1 cellular context compared by ENCODE assay signal in the genomic region with DNA sequence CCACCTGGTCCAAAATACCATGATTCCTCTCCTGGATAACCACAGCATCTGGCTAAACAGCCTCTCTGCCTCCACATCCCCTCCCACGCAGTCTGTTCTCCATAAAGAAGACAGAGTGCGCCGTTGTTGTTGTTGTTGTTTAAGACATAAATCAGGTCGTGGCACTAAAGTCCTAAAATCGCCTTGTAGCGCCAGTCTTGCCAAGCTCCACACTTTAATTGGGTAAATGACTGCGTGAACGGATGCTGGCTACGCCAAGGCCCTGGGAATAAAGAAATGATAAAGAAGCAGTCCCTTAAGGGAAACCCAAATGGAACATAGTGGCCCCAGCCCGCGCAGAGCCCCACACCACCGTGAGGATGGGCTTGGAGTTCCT.
TF ChIP-seq lines count a peak whose summit lies in the region.

No MANE protein-coding gene starts in this region.

TF ChIP-seq in A549, 52 proteins besides CTCF, POLR2A, EP300 and RAD21 (continued from another document):
- TF ChIP-seq, protein P1, sequence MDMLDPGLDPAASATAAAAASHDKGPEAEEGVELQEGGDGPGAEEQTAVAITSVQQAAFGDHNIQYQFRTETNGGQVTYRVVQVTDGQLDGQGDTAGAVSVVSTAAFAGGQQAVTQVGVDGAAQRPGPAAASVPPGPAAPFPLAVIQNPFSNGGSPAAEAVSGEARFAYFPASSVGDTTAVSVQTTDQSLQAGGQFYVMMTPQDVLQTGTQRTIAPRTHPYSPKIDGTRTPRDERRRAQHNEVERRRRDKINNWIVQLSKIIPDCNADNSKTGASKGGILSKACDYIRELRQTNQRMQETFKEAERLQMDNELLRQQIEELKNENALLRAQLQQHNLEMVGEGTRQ (IDR thresholded peaks at IDR 0.05) = no peak
- TF ChIP-seq, protein P2, sequence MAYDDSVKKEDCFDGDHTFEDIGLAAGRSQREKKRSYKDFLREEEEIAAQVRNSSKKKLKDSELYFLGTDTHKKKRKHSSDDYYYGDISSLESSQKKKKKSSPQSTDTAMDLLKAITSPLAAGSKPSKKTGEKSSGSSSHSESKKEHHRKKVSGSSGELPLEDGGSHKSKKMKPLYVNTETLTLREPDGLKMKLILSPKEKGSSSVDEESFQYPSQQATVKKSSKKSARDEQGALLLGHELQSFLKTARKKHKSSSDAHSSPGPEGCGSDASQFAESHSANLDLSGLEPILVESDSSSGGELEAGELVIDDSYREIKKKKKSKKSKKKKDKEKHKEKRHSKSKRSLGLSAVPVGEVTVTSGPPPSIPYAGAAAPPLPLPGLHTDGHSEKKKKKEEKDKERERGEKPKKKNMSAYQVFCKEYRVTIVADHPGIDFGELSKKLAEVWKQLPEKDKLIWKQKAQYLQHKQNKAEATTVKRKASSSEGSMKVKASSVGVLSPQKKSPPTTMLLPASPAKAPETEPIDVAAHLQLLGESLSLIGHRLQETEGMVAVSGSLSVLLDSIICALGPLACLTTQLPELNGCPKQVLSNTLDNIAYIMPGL (CRISPR knock-in tag; IDR thresholded peaks at IDR 0.05; ENCODE audit: borderline replicate concordance) = no peak
- TF ChIP-seq GATA3 (IDR thresholded peaks at IDR 0.05; ENCODE audit: borderline replicate concordance) (no peak), EHF (CRISPR knock-in tag; IDR thresholded peaks at IDR 0.05) (no peak), JUNB (IDR thresholded peaks at IDR 0.05) (no peak), PBX3 (IDR thresholded peaks at IDR 0.05) (no peak), JUN (IDR thresholded peaks at IDR 0.05) (no peak), ATOH8 (CRISPR knock-in tag; IDR thresholded peaks at IDR 0.05; ENCODE audit: low read depth) (no peak), TP53 (CRISPR knock-in tag; IDR thresholded peaks at IDR 0.05) (no peak), RNF2 (IDR thresholded peaks at IDR 0.05; ENCODE audit: borderline replicate concordance, low read depth) (no peak), ZNF302 (CRISPR knock-in tag; IDR thresholded peaks at IDR 0.05) (no peak), RCOR1 (IDR thresholded peaks at IDR 0.05; ENCODE audit: low read depth, low read length) (no peak), NR3C1 (IDR thresholded peaks at IDR 0.05) (no peak), HOXB13 (CRISPR knock-in tag; IDR thresholded peaks at IDR 0.05; ENCODE audit: low read depth) (no peak), ESRRA (IDR thresholded peaks at IDR 0.05; ENCODE audit: borderline replicate concordance, low read length) (no peak), FOXS1 (CRISPR knock-in tag; IDR thresholded peaks at IDR 0.05) (no peak)
- TF ChIP-seq, protein P3, sequence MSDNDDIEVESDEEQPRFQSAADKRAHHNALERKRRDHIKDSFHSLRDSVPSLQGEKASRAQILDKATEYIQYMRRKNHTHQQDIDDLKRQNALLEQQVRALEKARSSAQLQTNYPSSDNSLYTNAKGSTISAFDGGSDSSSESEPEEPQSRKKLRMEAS (IDR thresholded peaks at IDR 0.05) = no peak
